Comparison of ENCODE assay signal across 1 cellular context in the genomic region with DNA sequence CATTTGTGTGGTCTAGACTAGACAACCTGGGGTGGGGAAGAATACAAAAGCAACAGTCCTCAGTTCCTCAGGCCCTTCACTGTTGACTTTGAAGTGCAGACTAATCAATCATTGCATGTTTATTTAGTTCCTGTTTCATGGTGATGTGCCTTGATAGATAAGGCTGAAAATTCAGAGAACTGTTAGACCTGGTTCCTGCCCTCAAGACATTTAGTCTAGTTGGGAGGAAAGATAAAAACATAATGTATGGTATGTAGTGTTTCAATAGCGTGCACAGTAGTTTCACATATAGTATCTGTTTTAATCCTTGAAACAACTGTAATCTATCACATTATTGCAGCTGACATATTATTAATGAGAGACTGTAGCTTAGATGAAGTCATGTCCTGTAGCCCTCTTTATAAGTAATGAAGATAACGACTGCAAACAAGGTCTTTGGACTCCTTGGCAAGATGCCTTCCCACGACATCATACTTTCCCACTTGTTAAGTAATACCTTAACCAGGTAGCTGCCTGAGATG.
TF ChIP-seq lines count a peak whose summit lies in the region.

No MANE protein-coding gene starts in this region.

TF ChIP-seq in endothelial cell of umbilical vein, 7 proteins besides CTCF, POLR2A, EP300 and RAD21:
- no peak for TF ChIP-seq EZH2 (IDR thresholded peaks at IDR 0.05; ENCODE audit: borderline replicate concordance, low read depth, low read length, severe bottlenecking)
- TF ChIP-seq, protein P1, sequence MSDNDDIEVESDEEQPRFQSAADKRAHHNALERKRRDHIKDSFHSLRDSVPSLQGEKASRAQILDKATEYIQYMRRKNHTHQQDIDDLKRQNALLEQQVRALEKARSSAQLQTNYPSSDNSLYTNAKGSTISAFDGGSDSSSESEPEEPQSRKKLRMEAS (IDR thresholded peaks at IDR 0.05; ENCODE audit: insufficient read depth, insufficient read length) = no peak
- TF ChIP-seq GATA2 (IDR thresholded peaks at IDR 0.05; ENCODE audit: insufficient read depth, insufficient read length, low read depth, low read length) = no peak
- no peak for TF ChIP-seq MYC (IDR thresholded peaks at IDR 0.05; ENCODE audit: low read depth, low read length)
- TF ChIP-seq JUN (IDR thresholded peaks at IDR 0.05; ENCODE audit: borderline replicate concordance, insufficient read depth, insufficient read length, low read depth) = no peak
- TF ChIP-seq FOS (IDR thresholded peaks at IDR 0.05; ENCODE audit: borderline replicate concordance, insufficient read depth, low read length) = no peak
- no peak for TF ChIP-seq POLR2AphosphoS5 (IDR thresholded peaks at IDR 0.05; ENCODE audit: insufficient read depth, low read depth, low read length)
